ENCODE assay signal across 14 cellular contexts in genomic region chr2:9654429-9655100, GRCh38. TPM values are rescaled to one million over a fixed set of nuclear protein-coding genes. Genes with fewer than 3 reads are reported as not detected.
A peak's percentile ranks its signal among the peaks of the same experiment; 100 is the strongest.
DNase-seq lines count a peak whose midpoint lies in the region; ATAC-seq, FAIRE-seq and TF ChIP-seq lines count a peak whose summit lies in the region.
"Had no signal": no experiment of that assay in that cellular context is flagged by ENCODE, and none has a peak within 500 bp of the region (broad histone marks: within the 10 kb centered on the region; RNA-seq: fewer than 3 reads in every experiment).

No MANE protein-coding gene starts in this region.

- peaks cover 69% of the 10 kb centered on the region for H3K4me1 Mint-ChIP-seq in stimulated activated effector memory CD8-positive, alpha-beta T cell treated with anti-CD3 and anti-CD28 coated beads, Interleukin-12 subunit alpha, Interleukin-12 subunit beta, amount 100 ng/mL, for 72 hours

- in situ Hi-C loops in brain microvascular endothelial cell (cut with HindIII; ENCODE audit: low pct_ligation_motif_present, low sequenced_read_pairs), result no loop called here

- no peak overlapping the region for H3K4me3 ChIP-seq in brain microvascular endothelial cell (ENCODE audit: low read depth, low read length)
- H3K4me3 ChIP-seq: heart left ventricle, ovary, smooth muscle cell had no signal

- peak; percentile 31 for ATAC-seq in Right ventricle myocardium superior (ENCODE audit: poor library complexity)
- ATAC-seq in left cardiac atrium, result no peak
- no peak for ATAC-seq in stimulated activated effector memory CD8-positive, alpha-beta T cell treated with anti-CD3 and anti-CD28 coated beads, Interleukin-12 subunit alpha, Interleukin-12 subunit beta, amount 100 ng/mL, for 72 hours

- intact Hi-C loops in Right ventricle myocardium superior (cut with DNase I) (no loop called here), left cardiac atrium (cut with DNase I) (no loop called here)

- H3K36me3 ChIP-seq in brain microvascular endothelial cell (replicated peaks), result no peaks in the 10 kb centered on the region
- H3K36me3 ChIP-seq: heart left ventricle, ovary had no signal

- peak overlapping the region; percentile 93 for H3K27ac ChIP-seq in brain microvascular endothelial cell
- H3K27ac ChIP-seq: heart left ventricle, ovary had no signal

- H3K27me3 ChIP-seq in brain microvascular endothelial cell (replicated peaks), result no peaks in the 10 kb centered on the region
- H3K27me3 ChIP-seq: heart left ventricle, ovary had no signal

- H3K27ac Mint-ChIP-seq in stimulated activated effector memory CD8-positive, alpha-beta T cell treated with anti-CD3 and anti-CD28 coated beads, Interleukin-12 subunit alpha, Interleukin-12 subunit beta, amount 100 ng/mL, for 72 hours, result peak overlapping the region; percentile 97
- H3K27ac Mint-ChIP-seq: B cell had no signal

- H3K9me3 Mint-ChIP-seq in stimulated activated effector memory CD8-positive, alpha-beta T cell treated with anti-CD3 and anti-CD28 coated beads, Interleukin-12 subunit alpha, Interleukin-12 subunit beta, amount 100 ng/mL, for 72 hours, result peaks cover 3% of the 10 kb centered on the region

- peak overlapping the region; percentile 67 for H3K4me3 Mint-ChIP-seq in stimulated activated effector memory CD8-positive, alpha-beta T cell treated with anti-CD3 and anti-CD28 coated beads, Interleukin-12 subunit alpha, Interleukin-12 subunit beta, amount 100 ng/mL, for 72 hours
- H3K4me3 Mint-ChIP-seq: B cell; stimulated activated naive CD8-positive, alpha-beta T cell treated with anti-CD3 and anti-CD28 coated beads, Interleukin-15, Interleukin-2, amounts not matched to agents 100 ng/mL and 50 ng/mL, for 24 hours had no signal

- TF ChIP-seq CTCF in brain microvascular endothelial cell (IDR thresholded peaks at IDR 0.05; ENCODE audit: low read depth, low read length, missing control alignments), result no peak

- no peak for FAIRE-seq in HTR-8/SVneo (lab: Jason Lieb, UNC)
- FAIRE-seq: colon had no signal

- no peak for DNase-seq in Right ventricle myocardium superior
- no peak for DNase-seq in left cardiac atrium
- DNase-seq in OCI-M1 (lab: John Stamatoyannopoulos, UW), result peak; percentile 45
- no peak for DNase-seq in brain microvascular endothelial cell
- no peak for DNase-seq in stimulated activated effector memory CD8-positive, alpha-beta T cell treated with anti-CD3 and anti-CD28 coated beads, Interleukin-12 subunit alpha, Interleukin-12 subunit beta, amount 100 ng/mL, for 72 hours (ENCODE audit: low spot score in 2 of 2)
- no peak for DNase-seq in NCI-H526 treated with DMSO at 0.1 percent for 48 hours (lab: John Stamatoyannopoulos, UW)
- DNase-seq in DMS114 treated with DMSO at 0.1 percent for 48 hours (lab: John Stamatoyannopoulos, UW; ENCODE audit: unreplicated experiment), result no peak
- no peak for DNase-seq in HTR-8/SVneo (ENCODE audit: insufficient read length, low spot score)
- DNase-seq: heart left ventricle, ovary had no signal

- H3K36me3 Mint-ChIP-seq in stimulated activated effector memory CD8-positive, alpha-beta T cell treated with anti-CD3 and anti-CD28 coated beads, Interleukin-12 subunit alpha, Interleukin-12 subunit beta, amount 100 ng/mL, for 72 hours, result peaks cover 14% of the 10 kb centered on the region

RNA-seq across cellular contexts. Expression of gene YWHAQ, which starts 23.8 kb away (rescaled TPM):
- 102 TPM for total RNA-seq in Right ventricle myocardium superior
- 100 to 1,000 TPM; 118 to 207 TPM for total RNA-seq in left cardiac atrium
